ENCODE assay signal across 14 cellular contexts in genomic region chr1:52268372-52268771, GRCh38.
A peak's percentile ranks its signal among the peaks of the same experiment; 100 is the strongest.
DNase-seq lines count a peak whose midpoint lies in the region; ATAC-seq and TF ChIP-seq lines count a peak whose summit lies in the region.
"Had no signal": no experiment of that assay in that cellular context is flagged by ENCODE, and none has a peak within 500 bp of the region (broad histone marks: within the 10 kb centered on the region; RNA-seq: fewer than 3 reads in every experiment).

No MANE protein-coding gene starts in this region.

- H2AFZ ChIP-seq in mammary epithelial cell (ENCODE audit: low read depth, low read length): no peak overlapping the region

- no peaks in the 10 kb centered on the region for H3K4me1 ChIP-seq in mammary epithelial cell (ENCODE audit: insufficient read depth, low read length)

- WGBS in mammary epithelial cell (ENCODE audit: low coverage, missing lambda C conversion rate): 81% methylated on average over 3 of the region's 3 CpGs

- TF ChIP-seq CTCF in mammary epithelial cell (conservative IDR thresholded peaks at IDR 0.05 in 1 of 2, IDR thresholded peaks at IDR 0.05 in 1 of 2; ENCODE audit: extremely low read depth in 1 of 2, insufficient read depth in 1 of 2, low read depth in 1 of 2, low read length in 2 of 2) (no peak), MCF 10A (IDR thresholded peaks at IDR 0.05; ENCODE audit: unreplicated experiment) (no peak), astrocyte of the spinal cord (IDR thresholded peaks at IDR 0.05; ENCODE audit: low read depth, low read length) (no peak)

- peak; percentile 32 for DNase-seq in mammary epithelial cell
- DNase-seq in MCF 10A (ENCODE audit: unreplicated experiment): no peak
- DNase-seq in astrocyte of the spinal cord (ENCODE audit: low read depth, low spot score): peak; percentile 16
- DNase-seq in iPS-NIHi11 (ENCODE audit: low spot score): peak; percentile 26
- no peak for DNase-seq in activated naive CD4-positive, alpha-beta T cell treated with anti-CD3 and anti-CD28 coated beads, Interleukin-2, amount 50 U/mL, for 16 hours
- DNase-seq: activated CD4-positive, alpha-beta T cell treated with anti-CD3 and anti-CD28 coated beads for 36 hours; naive thymus-derived CD4-positive, alpha-beta T cell; NCI-H1105 treated with DMSO at 0.1 percent for 48 hours; NCI-H524 treated with DMSO at 0.1 percent for 48 hours had no signal

- no peak overlapping the region for H3K27ac ChIP-seq in mammary epithelial cell (ENCODE audit: insufficient read depth, low read depth, low read length)
- H3K27ac ChIP-seq: skin epidermis, upper lobe of left lung had no signal

- no peak overlapping the region for H3K9ac ChIP-seq in mammary epithelial cell (ENCODE audit: insufficient read depth, low read length)

- no peaks in the 10 kb centered on the region for H3K36me3 ChIP-seq in mammary epithelial cell (ENCODE audit: insufficient read depth, low read length)

- CTCF ChIA-PET in mammary epithelial cell (lab: Charles Lee; ENCODE audit: low non-redundant PET): no interaction called here
- CTCF ChIA-PET in MCF 10A (lab: Yijun Ruan, JAX): no interaction called here

- dilution Hi-C loops in mammary epithelial cell (cut with HindIII; ENCODE audit: low sequenced_read_pairs): no loop called here

- no peak overlapping the region for H3K4me3 Mint-ChIP-seq in MCF 10A (ENCODE audit: unreplicated experiment)
- H3K4me3 Mint-ChIP-seq: activated CD4-positive, alpha-beta T cell treated with anti-CD3 and anti-CD28 coated beads for 36 hours; naive thymus-derived CD4-positive, alpha-beta T cell had no signal

- no peaks in the 10 kb centered on the region for H3K79me2 ChIP-seq in mammary epithelial cell (ENCODE audit: insufficient read depth, low read length)

- peaks cover 15% of the 10 kb centered on the region for H3K4me1 Mint-ChIP-seq in MCF 10A (ENCODE audit: insufficient read depth, unreplicated experiment)
- H3K4me1 Mint-ChIP-seq: activated CD4-positive, alpha-beta T cell treated with anti-CD3 and anti-CD28 coated beads for 36 hours had no signal

- no peak overlapping the region for H3K27ac Mint-ChIP-seq in MCF 10A (ENCODE audit: low read depth, unreplicated experiment)
- H3K27ac Mint-ChIP-seq: activated CD4-positive, alpha-beta T cell treated with anti-CD3 and anti-CD28 coated beads for 36 hours had no signal

- H3K36me3 Mint-ChIP-seq in MCF 10A (ENCODE audit: insufficient read depth, unreplicated experiment): peaks cover 16% of the 10 kb centered on the region

- H3K4me3 ChIP-seq in mammary epithelial cell (replicated peaks in 1 of 3; ENCODE audit: insufficient read depth in 1 of 3, low read depth in 2 of 3, low read length in 3 of 3) (no peak overlapping the region), astrocyte of the spinal cord (ENCODE audit: low read depth, low read length) (no peak overlapping the region)
- H3K4me3 ChIP-seq: skin epidermis, upper lobe of left lung had no signal

- H3K4me2 ChIP-seq in mammary epithelial cell (ENCODE audit: insufficient read depth, low read depth, low read length): no peak overlapping the region

- in situ Hi-C loops in mammary epithelial cell (cut with MboI; ENCODE audit: low sequenced_read_pairs in 2 of 2): no loop called here
- in situ Hi-C loops in astrocyte of the spinal cord (cut with HindIII; ENCODE audit: low sequenced_read_pairs): no loop called here

- no peaks in the 10 kb centered on the region for H3K9me3 Mint-ChIP-seq in MCF 10A (ENCODE audit: unreplicated experiment)
- H3K9me3 Mint-ChIP-seq: naive thymus-derived CD4-positive, alpha-beta T cell had no signal

- POLR2A ChIA-PET in MCF 10A (lab: Yijun Ruan, JAX): no interaction called here

- no peak for ATAC-seq in HG03457 (IDR thresholded peaks at IDR 0.05; ENCODE audit: unreplicated experiment)
- no peak for ATAC-seq in GM18519 (IDR thresholded peaks at IDR 0.05; ENCODE audit: low FRiP score, unreplicated experiment)
- ATAC-seq in HG03175 (IDR thresholded peaks at IDR 0.05; ENCODE audit: unreplicated experiment): no peak
- ATAC-seq: activated CD4-positive, alpha-beta T cell treated with anti-CD3 and anti-CD28 coated beads for 36 hours; naive thymus-derived CD4-positive, alpha-beta T cell had no signal

- H3K27me3 ChIP-seq in mammary epithelial cell (ENCODE audit: insufficient read depth, low read length): no peaks in the 10 kb centered on the region
- H3K27me3 ChIP-seq: upper lobe of left lung had no signal

- H4K20me1 ChIP-seq in mammary epithelial cell (ENCODE audit: insufficient read depth, low read length): no peaks in the 10 kb centered on the region

- no TSS peak for BruUV-seq in mammary epithelial cell (replicated peaks; lab: Mats Ljungman, UMichigan)
- no TSS peak for BruUV-seq in MCF 10A (replicated peaks; lab: Mats Ljungman, UMichigan)

- intact Hi-C loops in mammary epithelial cell (cut with micrococcal nuclease): no loop called here
- intact Hi-C loops in MCF 10A (cut with micrococcal nuclease): no loop called here

- no peaks in the 10 kb centered on the region for H3K27me3 Mint-ChIP-seq in MCF 10A (ENCODE audit: insufficient read depth, unreplicated experiment)
- H3K27me3 Mint-ChIP-seq: activated CD4-positive, alpha-beta T cell treated with anti-CD3 and anti-CD28 coated beads for 36 hours; naive thymus-derived CD4-positive, alpha-beta T cell had no signal

- no peaks in the 10 kb centered on the region for H3K9me3 ChIP-seq in mammary epithelial cell (replicated peaks; ENCODE audit: insufficient read depth, low read length)
- H3K9me3 ChIP-seq: upper lobe of left lung had no signal

Comparison
In these comparisons a context has a peak if more than half of its experiments do, and no peak if none do; other contexts are left out.
1. DNase-seq: peak in mammary epithelial cell (single experiment), astrocyte of the spinal cord (single experiment) and iPS-NIHi11 (single experiment); none in MCF 10A (single experiment) and activated naive CD4-positive, alpha-beta T cell treated with anti-CD3 and anti-CD28 coated beads, Interleukin-2, amount 50 U/mL, for 16 hours (single experiment).